7 cellular contexts compared by ENCODE assay signal in the genomic region with DNA sequence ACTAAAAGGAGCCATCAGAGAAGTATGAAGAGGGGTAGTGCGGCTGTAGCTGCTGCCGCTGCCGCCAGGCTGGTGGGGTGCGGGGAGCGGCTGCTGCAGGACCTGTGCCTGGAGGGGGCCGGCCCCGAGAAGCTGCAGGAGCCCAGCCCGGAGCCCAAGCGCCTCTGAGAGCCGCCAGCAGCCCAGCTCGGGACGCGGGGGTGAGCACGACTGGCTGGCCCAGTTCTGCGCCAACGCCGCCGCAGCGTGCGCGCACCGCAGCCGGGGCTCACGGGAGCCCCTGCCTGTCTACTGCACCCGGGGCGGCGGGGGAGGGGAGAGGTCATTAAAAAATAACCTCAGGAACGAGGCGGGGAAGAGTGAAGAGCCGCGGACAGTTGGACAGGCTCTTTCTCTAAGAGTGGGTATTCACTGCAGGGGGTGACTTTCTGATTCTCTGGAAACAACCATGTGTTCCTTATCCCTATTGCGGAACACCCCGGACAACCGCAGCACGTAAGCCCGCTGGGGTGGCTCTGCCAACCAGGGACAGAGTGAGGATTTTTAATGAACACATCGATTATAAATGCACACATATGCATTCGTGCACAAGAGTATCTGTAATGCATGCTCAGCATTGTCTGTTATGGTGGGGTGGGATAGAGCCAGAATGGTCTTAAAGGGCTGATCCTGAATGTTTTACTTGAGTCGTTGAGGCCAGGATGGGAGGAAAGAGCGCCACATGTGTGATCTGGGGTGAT. TPM values are rescaled to one million over a fixed set of nuclear protein-coding genes. Genes with fewer than 3 reads are reported as not detected.
DNase-seq lines count a peak whose midpoint lies in the region; ATAC-seq, FAIRE-seq and TF ChIP-seq lines count a peak whose summit lies in the region.

No MANE protein-coding gene starts in this region.

- TF ChIP-seq POLR2A in GM18526 (IDR thresholded peaks at IDR 0.05; ENCODE audit: extremely low read depth, insufficient read length): peak; percentile 26
- TF ChIP-seq POLR2A in Peyer's patch (IDR thresholded peaks at IDR 0.05): no peak
- TF ChIP-seq POLR2A in endothelial cell of umbilical vein (IDR thresholded peaks at IDR 0.05; ENCODE audit: low read depth, low read length): no peak

- no peaks in the 10 kb centered on the region for H4K20me1 ChIP-seq in endothelial cell of umbilical vein (replicated peaks; ENCODE audit: control insufficient read depth, extremely low read depth, insufficient read depth, low read length)

- H3K4me3 ChIP-seq in Peyer's patch (peak overlapping the region in 3 of 4 donors; percentile 15 to 55 (median 54)), endothelial cell of umbilical vein (replicated peaks in 1 of 3; ENCODE audit: insufficient read depth in 1 of 3, low read depth in 1 of 3, low read length in 3 of 3) (peak overlapping the region in 1 of 3 experiments; percentile 14), mucosa of stomach (ENCODE audit: low read length) (peak overlapping the region; percentile 44), thymus (ENCODE audit: low read length) (peak overlapping the region; percentile 41)

- H3K27ac ChIP-seq in Peyer's patch (no peak overlapping the region), endothelial cell of umbilical vein (ENCODE audit: insufficient read depth, low read depth, low read length) (no peak overlapping the region), thymus (ENCODE audit: low read depth) (no peak overlapping the region)

- intact Hi-C loops in endothelial cell of umbilical vein (cut with micrococcal nuclease): no loop called here

- no TSS peak for BruUV-seq in endothelial cell of umbilical vein (replicated peaks; lab: Mats Ljungman, UMichigan)

- peak; percentile 40 for ATAC-seq in HG02610 (IDR thresholded peaks at IDR 0.05; ENCODE audit: unreplicated experiment)

- H3K4me2 ChIP-seq in endothelial cell of umbilical vein (ENCODE audit: insufficient read depth, low read length): peak overlapping the region; percentile 60

- no peaks in the 10 kb centered on the region for H3K9me1 ChIP-seq in endothelial cell of umbilical vein (replicated peaks; ENCODE audit: control insufficient read depth, extremely low read depth, insufficient read depth, low read length)

- dilution Hi-C loops in endothelial cell of umbilical vein (cut with MboI; ENCODE audit: extremely low pct_ligation_motif_present, low sequenced_read_pairs): no loop called here

- H3K4me1 ChIP-seq in Peyer's patch (peaks cover 0 to 16% (median 0%) of the 10 kb centered on the region in 4 donors), endothelial cell of umbilical vein (ENCODE audit: control insufficient read depth, extremely low read depth, insufficient read depth, low read length) (peaks cover 2% of the 10 kb centered on the region), mucosa of stomach (ENCODE audit: control insufficient read depth, insufficient read depth, low read length) (peaks cover 3% of the 10 kb centered on the region), thymus (ENCODE audit: control insufficient read depth, insufficient read depth, low read length) (peaks cover 5% of the 10 kb centered on the region)

- H2AFZ ChIP-seq in endothelial cell of umbilical vein (ENCODE audit: low read depth, low read length): peak overlapping the region; percentile 70

- H3K9me3 ChIP-seq in Peyer's patch (no peaks in the 10 kb centered on the region), endothelial cell of umbilical vein (replicated peaks; ENCODE audit: control insufficient read depth, insufficient read depth, low read length) (no peaks in the 10 kb centered on the region), mucosa of stomach (ENCODE audit: control insufficient read depth, low read length) (no peaks in the 10 kb centered on the region), thymus (ENCODE audit: control insufficient read depth) (no peaks in the 10 kb centered on the region)

- no peak for FAIRE-seq in endothelial cell of umbilical vein (lab: Jason Lieb, UNC)

- CTCF ChIA-PET in endothelial cell of umbilical vein (lab: Charles Lee): interaction anchor here (1.9 kb wide), 1 partner anchor 121 kb away, joined by 8 read pairs; no protein-coding TSS in a partner anchor

- no peaks in the 10 kb centered on the region for H3K36me3 ChIP-seq in Peyer's patch
- H3K36me3 ChIP-seq in endothelial cell of umbilical vein (ENCODE audit: control insufficient read depth in 2 of 2, extremely low read depth in 1 of 2, insufficient read depth in 2 of 2, low read length in 2 of 2): no peaks in the 10 kb centered on the region
- H3K36me3 ChIP-seq in mucosa of stomach (ENCODE audit: control insufficient read depth, insufficient read depth, low read length): no peaks in the 10 kb centered on the region
- no peaks in the 10 kb centered on the region for H3K36me3 ChIP-seq in thymus (ENCODE audit: control insufficient read depth, insufficient read depth)

- H3K27me3 ChIP-seq in Peyer's patch (no peaks in the 10 kb centered on the region), endothelial cell of umbilical vein (ENCODE audit: control insufficient read depth in 2 of 2, insufficient read depth in 2 of 2, low read length in 2 of 2) (peaks cover 33 to 75% of the 10 kb centered on the region in 2 experiments), mucosa of stomach (ENCODE audit: control insufficient read depth, insufficient read depth, low read length) (peaks cover 9% of the 10 kb centered on the region), thymus (ENCODE audit: control insufficient read depth, insufficient read depth) (peaks cover 2% of the 10 kb centered on the region)

- H3K79me2 ChIP-seq in endothelial cell of umbilical vein (ENCODE audit: control insufficient read depth, insufficient read depth, low read length): no peaks in the 10 kb centered on the region

- H3K9ac ChIP-seq in endothelial cell of umbilical vein (replicated peaks; ENCODE audit: extremely low read depth, insufficient read depth, low read length): no peak overlapping the region
- peak overlapping the region; percentile 79 for H3K9ac ChIP-seq in mucosa of stomach (ENCODE audit: low read length)

- POLR2A ChIA-PET in endothelial cell of umbilical vein (lab: Charles Lee): no interaction called here

- WGBS in thymus: 7% methylated on average over 40 of the region's 40 CpGs

- TF ChIP-seq CTCF in Peyer's patch (IDR thresholded peaks at IDR 0.05) (peak in 3 of 6 experiments; percentile 15 to 28 (median 23)), endothelial cell of umbilical vein (IDR thresholded peaks at IDR 0.05; ENCODE audit: extremely low read depth in 1 of 2, insufficient read depth in 1 of 2, low read depth in 1 of 2, low read length in 2 of 2) (no peak)

- DNase-seq in Peyer's patch: peak in 1 of 3 donors; percentile 58
- DNase-seq in endothelial cell of umbilical vein (ENCODE audit: low read depth, low spot score): peak; percentile 2
- DNase-seq in effector CD8-positive, alpha-beta T cell (lab: John Stamatoyannopoulos, UW): no peak

TF ChIP-seq in endothelial cell of umbilical vein, 7 proteins besides CTCF, POLR2A, EP300 and RAD21:
- TF ChIP-seq EZH2 (IDR thresholded peaks at IDR 0.05; ENCODE audit: borderline replicate concordance, low read depth, low read length, severe bottlenecking) (peak; percentile 72), GATA2 (IDR thresholded peaks at IDR 0.05; ENCODE audit: insufficient read depth, insufficient read length, low read depth, low read length) (no peak)

RNA-seq across cellular contexts. Expression of gene GAS2, which starts 0.5 kb away (rescaled TPM):
- total RNA-seq in Peyer's patch (10 to 100 TPM in 1 of 4 donors, 1 to 10 TPM in 3; 5.8 to 10.7 (median 8.7) TPM), endothelial cell of umbilical vein (0.37 and 0.88 TPM in 2 replicates)
- polyA plus RNA-seq in endothelial cell of umbilical vein (0.54 and 0.94 TPM in 2 replicates), thymus (2.8 TPM)
- 0.61 and 0.80 TPM in 2 replicates for polyA plus RNA-seq in endothelial cell of umbilical vein (2011; cell fraction: cytosol; rRNA removed)
- 0.51 and 0.66 TPM in 2 replicates for polyA plus RNA-seq in endothelial cell of umbilical vein (2011; cell fraction: nucleus; rRNA removed)
- polyA plus RNA-seq in endothelial cell of umbilical vein (2012): 0.65 and 1.5 TPM in 2 replicates
- polyA minus RNA-seq in endothelial cell of umbilical vein: 0.91 and 1.8 TPM in 2 replicates
- not detected for polyA minus RNA-seq in endothelial cell of umbilical vein (2011; cell fraction: cytosol; rRNA and poly(A)+ RNA removed)
- 0.77 and 1.1 TPM in 2 replicates for polyA minus RNA-seq in endothelial cell of umbilical vein (2011; cell fraction: nucleus; rRNA and poly(A)+ RNA removed)

RNA-seq across cellular contexts. Expression of gene FANCF, which starts 41.2 kb away (rescaled TPM):
- total RNA-seq in Peyer's patch (10 to 100 TPM in 3 of 4 donors, 1 to 10 TPM in 1; 10.0 to 11.6 (median 11.4) TPM), endothelial cell of umbilical vein (7.4 and 7.6 TPM in 2 replicates)
- polyA plus RNA-seq in endothelial cell of umbilical vein (2.2 and 2.6 TPM in 2 replicates), thymus (15.2 TPM)
- polyA plus RNA-seq in endothelial cell of umbilical vein (2011; cell fraction: cytosol; rRNA removed): 2.6 and 2.8 TPM in 2 replicates
- polyA plus RNA-seq in endothelial cell of umbilical vein (2011; cell fraction: nucleus; rRNA removed): 0.90 and 1.4 TPM in 2 replicates
- 4.6 and 4.9 TPM in 2 replicates for polyA plus RNA-seq in endothelial cell of umbilical vein (2012)
- polyA minus RNA-seq in endothelial cell of umbilical vein: 2.2 and 2.4 TPM in 2 replicates
- 3.0 TPM for polyA minus RNA-seq in endothelial cell of umbilical vein (2011; cell fraction: cytosol; rRNA and poly(A)+ RNA removed)
- 1.3 and 2.4 TPM in 2 replicates for polyA minus RNA-seq in endothelial cell of umbilical vein (2011; cell fraction: nucleus; rRNA and poly(A)+ RNA removed)
